ENCODE assay signal across 1 cellular context in the genomic region with DNA sequence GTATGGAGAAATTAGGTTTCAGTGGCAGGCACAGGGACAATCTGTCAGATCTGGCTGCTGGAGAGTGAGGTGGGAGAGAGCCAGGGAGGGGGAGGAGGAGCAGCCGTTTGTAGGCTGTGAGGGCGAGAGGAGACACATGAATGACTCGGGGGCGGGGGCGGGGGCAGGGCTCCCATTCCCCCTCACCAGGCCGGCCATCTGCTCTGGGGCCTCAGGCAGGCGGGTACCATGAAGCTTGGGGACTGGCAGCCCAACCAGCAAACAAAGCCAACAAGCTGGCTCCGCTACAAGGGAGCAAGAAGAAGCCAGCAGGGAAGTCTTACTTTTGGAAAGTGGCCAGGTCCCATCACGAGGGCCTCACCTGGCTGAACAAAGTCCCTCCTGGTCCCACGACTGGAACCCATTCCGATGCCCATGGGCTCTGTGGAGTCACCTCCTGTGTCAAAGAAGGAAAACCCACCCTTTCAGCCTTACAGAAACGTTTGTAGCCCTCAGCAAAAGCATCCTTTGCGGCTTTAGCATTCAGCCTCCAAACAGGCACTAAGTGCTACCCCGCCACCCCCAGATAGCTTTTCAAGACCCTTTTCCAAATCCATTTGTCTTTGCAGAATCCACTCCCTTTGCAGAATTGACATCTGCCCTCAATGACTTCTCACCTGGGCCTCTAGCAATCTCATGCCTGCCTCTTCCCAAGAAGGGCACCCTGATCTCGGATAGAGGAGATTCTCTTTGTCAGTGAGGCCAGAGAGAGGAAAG.
TF ChIP-seq lines count a peak whose summit lies in the region.

No MANE protein-coding gene starts in this region.

TF ChIP-seq in IMR-90, 13 proteins besides CTCF, POLR2A, EP300 and RAD21:
- TF ChIP-seq, protein P1, sequence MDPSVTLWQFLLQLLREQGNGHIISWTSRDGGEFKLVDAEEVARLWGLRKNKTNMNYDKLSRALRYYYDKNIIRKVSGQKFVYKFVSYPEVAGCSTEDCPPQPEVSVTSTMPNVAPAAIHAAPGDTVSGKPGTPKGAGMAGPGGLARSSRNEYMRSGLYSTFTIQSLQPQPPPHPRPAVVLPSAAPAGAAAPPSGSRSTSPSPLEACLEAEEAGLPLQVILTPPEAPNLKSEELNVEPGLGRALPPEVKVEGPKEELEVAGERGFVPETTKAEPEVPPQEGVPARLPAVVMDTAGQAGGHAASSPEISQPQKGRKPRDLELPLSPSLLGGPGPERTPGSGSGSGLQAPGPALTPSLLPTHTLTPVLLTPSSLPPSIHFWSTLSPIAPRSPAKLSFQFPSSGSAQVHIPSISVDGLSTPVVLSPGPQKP (IDR thresholded peaks at IDR 0.05; ENCODE audit: borderline replicate concordance, low read depth, low read length), result no peak
- TF ChIP-seq MAFK (IDR thresholded peaks at IDR 0.05; ENCODE audit: low read depth, low read length) (no peak), FOS (IDR thresholded peaks at IDR 0.05; ENCODE audit: low read depth, low read length) (no peak), RCOR1 (IDR thresholded peaks at IDR 0.05; ENCODE audit: insufficient replicate concordance, low read length) (no peak), SMC3 (IDR thresholded peaks at IDR 0.05; ENCODE audit: low read depth, low read length) (no peak), BHLHE40 (IDR thresholded peaks at IDR 0.05; ENCODE audit: low read depth, low read length) (no peak)
- TF ChIP-seq, protein P2, sequence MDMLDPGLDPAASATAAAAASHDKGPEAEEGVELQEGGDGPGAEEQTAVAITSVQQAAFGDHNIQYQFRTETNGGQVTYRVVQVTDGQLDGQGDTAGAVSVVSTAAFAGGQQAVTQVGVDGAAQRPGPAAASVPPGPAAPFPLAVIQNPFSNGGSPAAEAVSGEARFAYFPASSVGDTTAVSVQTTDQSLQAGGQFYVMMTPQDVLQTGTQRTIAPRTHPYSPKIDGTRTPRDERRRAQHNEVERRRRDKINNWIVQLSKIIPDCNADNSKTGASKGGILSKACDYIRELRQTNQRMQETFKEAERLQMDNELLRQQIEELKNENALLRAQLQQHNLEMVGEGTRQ (IDR thresholded peaks at IDR 0.05; ENCODE audit: low read depth, low read length), result no peak
